Comparison of ENCODE assay signal across 1 cellular context in the genomic region with DNA sequence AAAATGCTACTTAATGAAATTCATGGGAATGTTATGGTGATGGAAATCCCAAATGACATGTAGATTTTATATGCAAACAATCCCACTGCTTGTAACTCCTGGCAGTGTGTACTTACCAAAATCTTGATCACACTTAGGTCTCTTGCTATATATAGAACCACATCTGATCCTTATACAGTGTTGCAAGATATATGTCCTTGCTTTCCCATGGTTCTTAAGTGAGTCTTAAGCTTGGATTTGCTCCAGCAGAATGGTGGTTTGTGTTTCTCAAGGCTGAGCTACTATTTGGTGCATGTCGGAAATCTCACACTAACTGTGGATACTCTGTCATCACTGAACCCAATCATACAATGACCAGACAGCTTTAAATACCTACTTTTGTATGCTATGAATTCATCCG.
TF ChIP-seq lines count a peak whose summit lies in the region.

No MANE protein-coding gene starts in this region.

TF ChIP-seq in GM23338, 12 proteins besides CTCF, POLR2A, EP300 and RAD21 (continued from another document):
- no peak for TF ChIP-seq ZNF462 (CRISPR knock-in tag; IDR thresholded peaks at IDR 0.05)
